ENCODE assay signal across 21 cellular contexts in the genomic region with DNA sequence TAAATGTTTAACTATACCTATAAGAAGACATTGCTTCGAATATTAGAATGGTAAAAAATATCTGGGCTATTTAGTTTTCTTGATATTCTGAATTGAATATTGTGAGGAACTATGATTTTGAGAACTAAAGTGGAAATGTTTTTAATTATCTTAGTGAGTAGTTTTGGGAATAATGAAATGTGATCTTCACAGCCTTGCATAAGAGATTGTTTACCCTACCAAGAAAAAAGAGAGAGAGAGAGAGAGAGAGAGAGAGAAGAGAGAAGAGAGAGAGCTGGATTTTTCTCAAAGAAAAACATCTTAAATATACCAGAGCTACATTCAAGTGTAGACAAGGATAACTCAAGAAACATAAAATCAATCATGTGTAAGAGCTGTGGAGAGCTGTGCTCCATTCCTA.
"Had no signal": no experiment of that assay in that cellular context is flagged by ENCODE, and none has a peak within 500 bp of the region (broad histone marks: within the 10 kb centered on the region; RNA-seq: fewer than 3 reads in every experiment).

No MANE protein-coding gene starts in this region.

- H3K27ac ChIP-seq: RWPE1 had no signal

- H3K9me2 ChIP-seq: SK-N-SH had no signal

- H3K4me2 ChIP-seq: SK-N-SH had no signal

- ATAC-seq: HepG2, Panc1 had no signal

- FAIRE-seq: HepG2 had no signal

- H3K9me3 ChIP-seq: MG63, SK-N-SH had no signal

- H3K4me3 ChIP-seq: MG63 had no signal

- H3K36me3 ChIP-seq: MG63 had no signal

- DNase-seq: IMR-90, Karpas-422, KG1, MG63, NCI-H1092, NCI-H1105 treated with DMSO at 0.1 percent for 48 hours, NCI-H1417 treated with DMSO at 0.1 percent for 48 hours, NCI-H146, NCI-H1694 treated with DMSO at 0.1 percent for 48 hours, NCI-H1930, NCI-H2081, NCI-H2107, NCI-H2227 treated with DMSO at 0.1 percent for 48 hours, NCI-H510A, NCI-H524 treated with DMSO at 0.1 percent for 48 hours, NCI-H774, SHP77, SK-N-SH had no signal

- H3K27me3 ChIP-seq: MG63 had no signal

- H3K9ac ChIP-seq: SK-N-SH had no signal
